ENCODE assay signal across 15 cellular contexts in genomic region chr2:158213743-158214142, GRCh38.
A peak's percentile ranks its signal among the peaks of the same experiment; 100 is the strongest.
DNase-seq lines count a peak whose midpoint lies in the region; FAIRE-seq and TF ChIP-seq lines count a peak whose summit lies in the region.
"Had no signal": no experiment of that assay in that cellular context is flagged by ENCODE, and none has a peak within 500 bp of the region (broad histone marks: within the 10 kb centered on the region; RNA-seq: fewer than 3 reads in every experiment).

No MANE protein-coding gene starts in this region.

- H3K9me3 ChIP-seq in Loucy (ENCODE audit: insufficient read depth, low read depth, low read length) (no peaks in the 10 kb centered on the region), H1 (ENCODE audit: insufficient read depth in 2 of 2, low read depth in 1 of 2, low read length in 1 of 2) (no peaks in the 10 kb centered on the region), neutrophil (no peaks in the 10 kb centered on the region), OCI-LY7 (ENCODE audit: low read length) (no peaks in the 10 kb centered on the region)
- H3K9me3 ChIP-seq: BE2C, SK-N-SH had no signal

- no peaks in the 10 kb centered on the region for H3K23me2 ChIP-seq in H1 (ENCODE audit: low read depth, low read length)

- no peak for TF ChIP-seq CTCF in Loucy (conservative IDR thresholded peaks at IDR 0.05; ENCODE audit: low read length)
- no peak for TF ChIP-seq CTCF in H1 (IDR thresholded peaks at IDR 0.05; ENCODE audit: control extremely low read depth in 1 of 3, insufficient read depth in 1 of 3, low read depth in 1 of 3, low read length in 3 of 3)
- no peak for TF ChIP-seq CTCF in neutrophil (IDR thresholded peaks at IDR 0.05)
- no peak for TF ChIP-seq CTCF in OCI-LY7 (conservative IDR thresholded peaks at IDR 0.05; ENCODE audit: low read length)

- no peak for TF ChIP-seq RAD21 in H1 (IDR thresholded peaks at IDR 0.05 in 1 of 2, conservative IDR thresholded peaks at IDR 0.05 in 1 of 2; ENCODE audit: low read depth in 2 of 2, low read length in 2 of 2)

- no peak overlapping the region for H4K91ac ChIP-seq in H1 (replicated peaks; ENCODE audit: insufficient read length, low read length)

- TF ChIP-seq EP300 in H1 (IDR thresholded peaks at IDR 0.05; ENCODE audit: borderline replicate concordance in 1 of 2, low read depth in 2 of 2, low read length in 2 of 2), result no peak

- CTCF ChIA-PET in H1 (lab: Charles Lee; ENCODE audit: partially characterized antibody) (no interaction called here), OCI-LY7 (lab: Charles Lee; ENCODE audit: unreplicated experiment) (no interaction called here)

- H3K4me3 ChIP-seq in H7 (ENCODE audit: insufficient read depth, low read depth, low read length) (no peak overlapping the region), Loucy (ENCODE audit: low read length, poor library complexity, severe bottlenecking) (no peak overlapping the region), H1 (ENCODE audit: extremely low read depth in 1 of 4, insufficient read depth in 2 of 4, low read depth in 3 of 4, low read length in 4 of 4) (no peak overlapping the region), neutrophil (ENCODE audit: low read depth in 1 of 2, low read length in 1 of 2) (no peak overlapping the region), OCI-LY7 (ENCODE audit: low read depth, low read length, poor library complexity, severe bottlenecking) (no peak overlapping the region)

- BruUV-seq in OCI-LY7 (replicated peaks; lab: Mats Ljungman, UMichigan), result no TSS peak

- H2BK5ac ChIP-seq in H1 (ENCODE audit: low read depth, low read length), result no peak overlapping the region

- H2BK20ac ChIP-seq in H1 (ENCODE audit: low read length), result no peak overlapping the region

- no peak overlapping the region for H2BK120ac ChIP-seq in H1 (replicated peaks; ENCODE audit: low read depth, low read length)

- no peak overlapping the region for H3K14ac ChIP-seq in H1 (ENCODE audit: insufficient read length)

- no peak overlapping the region for H3K23ac ChIP-seq in H1 (ENCODE audit: insufficient read length)

- H2BK15ac ChIP-seq in H1 (ENCODE audit: low read length), result no peak overlapping the region

- no peak overlapping the region for H2AK5ac ChIP-seq in H1 (ENCODE audit: low read depth, low read length)

- TF ChIP-seq POLR2A in H1 (IDR thresholded peaks at IDR 0.05; ENCODE audit: control extremely low read depth in 1 of 2, low read depth in 2 of 2, low read length in 2 of 2), result no peak

- no peak overlapping the region for H3K4ac ChIP-seq in H1 (replicated peaks; ENCODE audit: insufficient read length, low read depth, low read length)

- 38% methylated on average over 2 of the region's 2 CpGs; no CpG with 5 or more reads in 1 of the 2 experiments for WGBS in H1 (ENCODE audit: extremely low coverage in 1 of 2, insufficient coverage in 1 of 2, insufficient read length in 1 of 2, insufficient replicate concordance in 2 of 2, low coverage in 1 of 2, low lambda C conversion rate in 2 of 2, missing lambda C conversion rate in 1 of 2), 2 experiments

- H3K4me2 ChIP-seq in Loucy (ENCODE audit: low read depth, low read length, poor library complexity, severe bottlenecking) (no peak overlapping the region), H1 (ENCODE audit: insufficient read depth in 1 of 2, low read depth in 2 of 2, low read length in 2 of 2) (peak overlapping the region in 1 of 2 experiments; percentile 34; a peak in 1 of 4 replicates), OCI-LY7 (ENCODE audit: low read length) (no peak overlapping the region)
- H3K4me2 ChIP-seq: SK-N-SH had no signal

- no peaks in the 10 kb centered on the region for H3K4me1 ChIP-seq in Loucy (ENCODE audit: insufficient read depth, low read length, poor library complexity, severe bottlenecking)
- no peaks in the 10 kb centered on the region; a peak in 1 of 7 replicates for H3K4me1 ChIP-seq in H1 (replicated peaks in 1 of 4; ENCODE audit: control insufficient read depth in 3 of 4, insufficient read depth in 4 of 4, low read length in 3 of 4)
- peaks cover 21 to 22% of the 10 kb centered on the region in 2 experiments for H3K4me1 ChIP-seq in neutrophil (ENCODE audit: control insufficient read depth in 1 of 2, insufficient read depth in 1 of 2, low read depth in 1 of 2, low read length in 1 of 2)
- H3K4me1 ChIP-seq in OCI-LY7 (ENCODE audit: insufficient read depth, low read length, poor library complexity, severe bottlenecking), result no peaks in the 10 kb centered on the region
- H3K4me1 ChIP-seq: BE2C had no signal

- H3K79me1 ChIP-seq in H1 (ENCODE audit: low read depth, low read length), result no peaks in the 10 kb centered on the region

- no peak overlapping the region for H2BK12ac ChIP-seq in H1 (ENCODE audit: low read depth, low read length)

- no peaks in the 10 kb centered on the region for H3K36me3 ChIP-seq in H7 (replicated peaks; ENCODE audit: control insufficient read depth, insufficient read depth, low read length)
- H3K36me3 ChIP-seq in Loucy (ENCODE audit: insufficient read depth, low read length), result no peaks in the 10 kb centered on the region
- H3K36me3 ChIP-seq in H1 (ENCODE audit: control insufficient read depth in 2 of 4, insufficient read depth in 4 of 4, low read length in 3 of 4), result no peaks in the 10 kb centered on the region
- no peaks in the 10 kb centered on the region for H3K36me3 ChIP-seq in neutrophil
- H3K36me3 ChIP-seq in OCI-LY7 (ENCODE audit: insufficient read depth, low read length), result no peaks in the 10 kb centered on the region
- H3K36me3 ChIP-seq: BE2C had no signal

- no peak overlapping the region for H3K18ac ChIP-seq in H1 (ENCODE audit: extremely low read depth, low read length)

- no peaks in the 10 kb centered on the region for H3F3A ChIP-seq in Loucy (ENCODE audit: low read depth)

- H3K9ac ChIP-seq in Loucy (ENCODE audit: low read depth, low read length, poor library complexity, severe bottlenecking) (no peak overlapping the region), H1 (replicated peaks in 1 of 4; ENCODE audit: extremely low read depth in 1 of 4, low read depth in 3 of 4, low read length in 3 of 4) (0 out of 7 replicates have a peak overlapping the region, but pooled peaks of 1 of the 4 experiments have one; percentile 44)
- H3K9ac ChIP-seq: SK-N-SH had no signal

- no peak overlapping the region for H3K27ac ChIP-seq in H1 (ENCODE audit: low read depth, low read length)
- H3K27ac ChIP-seq in neutrophil, result peak overlapping the region; percentile 35
- H3K27ac ChIP-seq in OCI-LY7 (ENCODE audit: low read depth, low read length, poor library complexity, severe bottlenecking), result no peak overlapping the region

- DNase-seq in H7 (peak; percentile 22), H1 (ENCODE audit: low read depth in 1 of 2, low spot score in 2 of 2) (no peak), GM03348 (ENCODE audit: low spot score) (no peak), OCI-LY7 (ENCODE audit: low spot score) (no peak), 8988T (no peak)
- DNase-seq: BE2C; CD4-positive, alpha-beta memory T cell; NCI-H1105; Right ventricle myocardium superior; SK-N-SH; T-cell had no signal

- H4K20me1 ChIP-seq in Loucy (ENCODE audit: insufficient read depth, low read length, poor library complexity, severe bottlenecking), result no peaks in the 10 kb centered on the region
- H4K20me1 ChIP-seq in H1 (replicated peaks in 1 of 2; ENCODE audit: control insufficient read depth in 1 of 2, insufficient read depth in 2 of 2, low read length in 2 of 2), result no peaks in the 10 kb centered on the region
- H4K20me1 ChIP-seq in OCI-LY7 (ENCODE audit: insufficient read depth, low read length), result no peaks in the 10 kb centered on the region

- peak; percentile 48 for FAIRE-seq in H1 (lab: Jason Lieb, UNC)
- FAIRE-seq: GM18507, RCC 7860 had no signal

- H3K27me3 ChIP-seq in H7 (ENCODE audit: control insufficient read depth, insufficient read depth, low read length) (no peaks in the 10 kb centered on the region), Loucy (ENCODE audit: insufficient read depth, low read length, poor library complexity, severe bottlenecking) (no peaks in the 10 kb centered on the region), H1 (replicated peaks in 1 of 4; ENCODE audit: control insufficient read depth in 3 of 4, extremely low read depth in 1 of 4, insufficient read depth in 3 of 4, low read length in 3 of 4) (no peaks in the 10 kb centered on the region), neutrophil (no peaks in the 10 kb centered on the region)
- H3K27me3 ChIP-seq: BE2C had no signal

- H3K56ac ChIP-seq in H1 (replicated peaks; ENCODE audit: insufficient read length, low read depth, low read length), result no peak overlapping the region

- H2AFZ ChIP-seq in Loucy (ENCODE audit: low read length) (0 out of 2 replicates have a peak overlapping the region, but pooled peaks have one; percentile 16), H1 (ENCODE audit: low read length) (no peak overlapping the region), OCI-LY7 (ENCODE audit: low read length) (no peak overlapping the region)

- H4K5ac ChIP-seq in H1 (ENCODE audit: insufficient read length, low read depth, low read length), result no peak overlapping the region

- H3K79me2 ChIP-seq in Loucy (ENCODE audit: insufficient read depth, low read length), result no peaks in the 10 kb centered on the region
- H3K79me2 ChIP-seq in H1 (ENCODE audit: control insufficient read depth in 1 of 2, insufficient read depth in 2 of 2, low read length in 2 of 2), result no peaks in the 10 kb centered on the region
- no peaks in the 10 kb centered on the region for H3K79me2 ChIP-seq in OCI-LY7 (ENCODE audit: insufficient read depth, low read depth, low read length)

- no peaks in the 10 kb centered on the region for H3K9me2 ChIP-seq in Loucy (replicated peaks; ENCODE audit: low read depth, low read length)
- H3K9me2 ChIP-seq in OCI-LY7 (ENCODE audit: insufficient read depth, low read length), result no peaks in the 10 kb centered on the region

- intact Hi-C loops in OCI-LY7 (cut with micrococcal nuclease; ENCODE audit: unreplicated experiment), result no loop called here

- POLR2A ChIA-PET in H1 (lab: Charles Lee; ENCODE audit: partially characterized antibody) (interaction anchor here (1.7 kb wide), 1 partner anchor 13 kb away, joined by 4 read pairs; no protein-coding TSS in a partner anchor), OCI-LY7 (lab: Charles Lee) (interaction anchor here (1.2 kb wide), 1 partner anchor 35 kb away, joined by 3 read pairs; no protein-coding TSS in a partner anchor)

- H4K8ac ChIP-seq in H1 (ENCODE audit: extremely low read depth, insufficient read depth, low read length), result no peak overlapping the region

TF ChIP-seq in H1, 55 proteins besides CTCF, POLR2A, EP300 and RAD21 (continues in another document):
- no peak for TF ChIP-seq TAF7 (optimal IDR thresholded peaks at IDR 0.05; ENCODE audit: borderline replicate concordance, low read depth, low read length)
- TF ChIP-seq, protein P1, sequence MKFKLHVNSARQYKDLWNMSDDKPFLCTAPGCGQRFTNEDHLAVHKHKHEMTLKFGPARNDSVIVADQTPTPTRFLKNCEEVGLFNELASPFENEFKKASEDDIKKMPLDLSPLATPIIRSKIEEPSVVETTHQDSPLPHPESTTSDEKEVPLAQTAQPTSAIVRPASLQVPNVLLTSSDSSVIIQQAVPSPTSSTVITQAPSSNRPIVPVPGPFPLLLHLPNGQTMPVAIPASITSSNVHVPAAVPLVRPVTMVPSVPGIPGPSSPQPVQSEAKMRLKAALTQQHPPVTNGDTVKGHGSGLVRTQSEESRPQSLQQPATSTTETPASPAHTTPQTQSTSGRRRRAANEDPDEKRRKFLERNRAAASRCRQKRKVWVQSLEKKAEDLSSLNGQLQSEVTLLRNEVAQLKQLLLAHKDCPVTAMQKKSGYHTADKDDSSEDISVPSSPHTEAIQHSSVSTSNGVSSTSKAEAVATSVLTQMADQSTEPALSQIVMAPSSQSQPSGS (IDR thresholded peaks at IDR 0.05; ENCODE audit: low read length), result no peak
